24 cellular contexts compared by ENCODE assay signal in genomic region chr22:46408568-46409506, GRCh38.
DNase-seq lines count a peak whose midpoint lies in the region; ATAC-seq and TF ChIP-seq lines count a peak whose summit lies in the region.
"Had no signal": no experiment of that assay in that cellular context is flagged by ENCODE, and none has a peak within 500 bp of the region (broad histone marks: within the 10 kb centered on the region; RNA-seq: fewer than 3 reads in every experiment).

No MANE protein-coding gene starts in this region.

- no peaks in the 10 kb centered on the region for H3K4me1 ChIP-seq in GM23338 (ENCODE audit: insufficient read depth)
- no peaks in the 10 kb centered on the region for H3K4me1 ChIP-seq in neuronal stem cell (ENCODE audit: control insufficient read depth in 2 of 2, insufficient read depth in 1 of 2, low read depth in 1 of 2, low read length in 2 of 2)
- no peaks in the 10 kb centered on the region for H3K4me1 ChIP-seq in CD4-positive, alpha-beta memory T cell (ENCODE audit: insufficient read depth, low read length)

- POLR2A ChIA-PET in CD4-positive, alpha-beta memory T cell (lab: Charles Lee; ENCODE audit: partially characterized antibody) = no interaction called here

- peak overlapping the region; percentile 9 for H3K18ac ChIP-seq in neuronal stem cell (ENCODE audit: low read length)

- no peaks in the 10 kb centered on the region for H3K9me3 Mint-ChIP-seq in GM23338
- no peaks in the 10 kb centered on the region for H3K9me3 Mint-ChIP-seq in CD4-positive, alpha-beta memory T cell
- H3K9me3 Mint-ChIP-seq: CD14-positive monocyte had no signal

- peak overlapping the region; percentile 56 for H3K4ac ChIP-seq in neuronal stem cell (ENCODE audit: low read length)

- no peak overlapping the region for H2BK12ac ChIP-seq in neuronal stem cell (ENCODE audit: low read length)

- intact Hi-C loops in CD4-positive, alpha-beta memory T cell (cut with micrococcal nuclease) = no loop called here

- H3F3A ChIP-seq in GM23338 (replicated peaks; ENCODE audit: low read depth) = no peaks in the 10 kb centered on the region

- no peak overlapping the region for H2BK5ac ChIP-seq in neuronal stem cell (ENCODE audit: low read length)

- H3K27ac Mint-ChIP-seq in GM23338 = peak overlapping the region; percentile 91; the same call in 1 of the 2 replicates
- H3K27ac Mint-ChIP-seq in CD4-positive, alpha-beta memory T cell = no peak overlapping the region
- H3K27ac Mint-ChIP-seq: B cell, CD14-positive monocyte had no signal

- CTCF ChIA-PET in CD4-positive, alpha-beta memory T cell (lab: Charles Lee; ENCODE audit: partially characterized antibody) = no interaction called here

- TF ChIP-seq RAD21 in Ishikawa (IDR thresholded peaks at IDR 0.05; ENCODE audit: low read depth) = peak; percentile 9; the same call in 1 of the 2 replicates

- H3K27me3 Mint-ChIP-seq in GM23338 (ENCODE audit: insufficient read depth, low read depth, poor library complexity) = peaks cover 6% of the 10 kb centered on the region
- H3K27me3 Mint-ChIP-seq in CD4-positive, alpha-beta memory T cell = peaks cover 0 to 5% of the 10 kb centered on the region in 2 donors
- H3K27me3 Mint-ChIP-seq: B cell had no signal

- H3K9me3 ChIP-seq in neuronal stem cell (replicated peaks in 1 of 2; ENCODE audit: control insufficient read depth in 2 of 2, insufficient read depth in 1 of 2, low read depth in 1 of 2, low read length in 2 of 2) = no peaks in the 10 kb centered on the region
- no peaks in the 10 kb centered on the region for H3K9me3 ChIP-seq in CD4-positive, alpha-beta memory T cell (ENCODE audit: control insufficient read depth in 1 of 2, low read length in 2 of 2)
- H3K9me3 ChIP-seq: SK-N-SH had no signal

- no peak overlapping the region for H3K23ac ChIP-seq in neuronal stem cell (ENCODE audit: low read depth, low read length, poor library complexity)

- peak overlapping the region; percentile 61 for H2AK5ac ChIP-seq in neuronal stem cell (ENCODE audit: low read depth, low read length)

- H4K91ac ChIP-seq in neuronal stem cell (ENCODE audit: low read depth, low read length, poor library complexity) = no peak overlapping the region

- peak overlapping the region; percentile 77 for H3K14ac ChIP-seq in neuronal stem cell (ENCODE audit: low read length)

- no peak overlapping the region for H3K4me2 ChIP-seq in GM23338
- no peak overlapping the region for H3K4me2 ChIP-seq in neuronal stem cell (ENCODE audit: insufficient read depth, low read length, poor library complexity, severe bottlenecking)
- H3K4me2 ChIP-seq: PC-9, SK-N-SH had no signal

- DNase-seq in GM23338 (ENCODE audit: low spot score) = no peak
- DNase-seq in neuronal stem cell (ENCODE audit: low spot score) = no peak
- no peak for DNase-seq in CD4-positive, alpha-beta memory T cell
- DNase-seq in NCI-H146 treated with DMSO at 0.1 percent for 48 hours (lab: John Stamatoyannopoulos, UW; ENCODE audit: unreplicated experiment) = no peak
- DNase-seq: DMS53, GF-D8, GOT3, KG1, NCI-H1092, NCI-H1436, NCI-H1930, NCI-H226, NCI-H510A treated with DMSO at 0.1 percent for 48 hours, NCI-H748 treated with DMSO at 0.1 percent for 48 hours, PC-9, SIG-M5, SK-N-SH had no signal

- H4K8ac ChIP-seq in neuronal stem cell (ENCODE audit: low read depth, low read length) = no peak overlapping the region

- no peaks in the 10 kb centered on the region for H3K9me2 ChIP-seq in GM23338 (ENCODE audit: insufficient read depth)
- H3K9me2 ChIP-seq: SK-N-SH had no signal

- no peaks in the 10 kb centered on the region for H3K79me1 ChIP-seq in neuronal stem cell (ENCODE audit: low read depth, low read length)

- H3K4me3 ChIP-seq in GM23338 = no peak overlapping the region
- H3K4me3 ChIP-seq in neuronal stem cell (ENCODE audit: low read length in 2 of 2) = no peak overlapping the region
- H3K4me3 ChIP-seq in CD4-positive, alpha-beta memory T cell (ENCODE audit: low read length in 2 of 2) = no peak overlapping the region
- H3K4me3 ChIP-seq: PC-9 had no signal

- no peak for TF ChIP-seq CTCF in GM23338 (conservative IDR thresholded peaks at IDR 0.05; ENCODE audit: low read depth in 2 of 2)

- WGBS in neuronal stem cell (ENCODE audit: extremely low coverage in 2 of 2, insufficient read length in 2 of 2, insufficient replicate concordance in 1 of 2), 2 donors = no CpG with 5 or more reads among the region's 41 CpGs

- H3K36me3 ChIP-seq in GM23338 (ENCODE audit: insufficient read depth) = no peaks in the 10 kb centered on the region
- peaks cover 2 to 28% of the 10 kb centered on the region in 2 donors for H3K36me3 ChIP-seq in neuronal stem cell (replicated peaks in 1 of 2; ENCODE audit: control insufficient read depth in 2 of 2, insufficient read depth in 2 of 2, low read length in 2 of 2)
- H3K36me3 ChIP-seq in CD4-positive, alpha-beta memory T cell (ENCODE audit: insufficient read depth, low read length) = no peaks in the 10 kb centered on the region

- H3K36me3 Mint-ChIP-seq in GM23338 (ENCODE audit: low read depth) = peaks cover 4% of the 10 kb centered on the region; the same call in 1 of the 3 replicates
- no peaks in the 10 kb centered on the region for H3K36me3 Mint-ChIP-seq in CD4-positive, alpha-beta memory T cell
- H3K36me3 Mint-ChIP-seq: CD14-positive monocyte had no signal

- H3K27me3 ChIP-seq in GM23338 (ENCODE audit: insufficient read depth) (no peaks in the 10 kb centered on the region), neuronal stem cell (ENCODE audit: control insufficient read depth in 3 of 3, insufficient read depth in 3 of 3, low read depth in 1 of 3, low read length in 3 of 3) (no peaks in the 10 kb centered on the region)
- no peaks in the 10 kb centered on the region for H3K27me3 ChIP-seq in CD4-positive, alpha-beta memory T cell (ENCODE audit: insufficient read depth, low read length)

- H2AFZ ChIP-seq in GM23338 (no peak overlapping the region), neuronal stem cell (ENCODE audit: low read length) (no peak overlapping the region)
- H2AFZ ChIP-seq: PC-9 had no signal

- peaks cover 2% of the 10 kb centered on the region; the same call in 1 of the 2 replicates for H4K20me1 ChIP-seq in GM23338 (replicated peaks; ENCODE audit: insufficient read depth)

- H3K4me3 Mint-ChIP-seq in GM23338 = no peak overlapping the region
- no peak overlapping the region for H3K4me3 Mint-ChIP-seq in CD4-positive, alpha-beta memory T cell
- H3K4me3 Mint-ChIP-seq: B cell, CD14-positive monocyte had no signal

- H2BK120ac ChIP-seq in neuronal stem cell (ENCODE audit: low read depth, low read length) = no peak overlapping the region

- H3K79me2 ChIP-seq in GM23338 (replicated peaks; ENCODE audit: insufficient read depth) = no peaks in the 10 kb centered on the region

- TF ChIP-seq EP300 in Ishikawa (IDR thresholded peaks at IDR 0.05; ENCODE audit: borderline replicate concordance) = peak; percentile 66

- H3K27ac ChIP-seq in GM23338 (ENCODE audit: low read depth) (no peak overlapping the region), neuronal stem cell (replicated peaks; ENCODE audit: low read length) (no peak overlapping the region)
- H3K27ac ChIP-seq in CD4-positive, alpha-beta memory T cell (ENCODE audit: low read depth, low read length) = no peak overlapping the region
- H3K27ac ChIP-seq: HL-60, PC-9 had no signal

- ATAC-seq in GM23338 (peak; percentile 79), esophagus mucosa (peak; percentile 5), HG02885 (IDR thresholded peaks at IDR 0.05; ENCODE audit: poor library complexity, unreplicated experiment) (no peak)
- ATAC-seq: HepG2 had no signal

- H2BK15ac ChIP-seq in neuronal stem cell (ENCODE audit: low read length) = no peak overlapping the region

- peaks cover 5% of the 10 kb centered on the region for H3K4me1 Mint-ChIP-seq in GM23338
- peaks cover 0 to 3% (median 1%) of the 10 kb centered on the region in 4 donors for H3K4me1 Mint-ChIP-seq in CD4-positive, alpha-beta memory T cell
- H3K4me1 Mint-ChIP-seq: B cell, CD14-positive monocyte had no signal

- H3K9ac ChIP-seq in neuronal stem cell (ENCODE audit: low read depth, low read length, poor library complexity) = no peak overlapping the region
- H3K9ac ChIP-seq: SK-N-SH had no signal

TF ChIP-seq in GM23338, 12 proteins besides CTCF, POLR2A, EP300 and RAD21 (continues in another document):
- TF ChIP-seq POLR2AphosphoS5 (IDR thresholded peaks at IDR 0.05; ENCODE audit: low read depth) = no peak
- TF ChIP-seq STAT1 (IDR thresholded peaks at IDR 0.05; ENCODE audit: unreplicated experiment) = no peak
- no peak for TF ChIP-seq EZH2 (IDR thresholded peaks at IDR 0.05; ENCODE audit: low read depth, unreplicated experiment)

TF ChIP-seq in Ishikawa, 13 proteins besides CTCF, POLR2A, EP300 and RAD21 (continues in another document):
- TF ChIP-seq EGR1 (IDR thresholded peaks at IDR 0.05) = peak; percentile 67
- TF ChIP-seq CREB1 (IDR thresholded peaks at IDR 0.05; ENCODE audit: low read depth) = no peak
- TF ChIP-seq TCF12 (IDR thresholded peaks at IDR 0.05; ENCODE audit: low read depth) = peak; percentile 66
- TF ChIP-seq ZBTB7A (IDR thresholded peaks at IDR 0.05; ENCODE audit: low read depth) = no peak; the same call in 1 of the 2 replicates
- no peak for TF ChIP-seq TAF1 (IDR thresholded peaks at IDR 0.05; ENCODE audit: low read depth)
- TF ChIP-seq CEBPB (IDR thresholded peaks at IDR 0.05) = 0 out of 2 replicates have a peak, but pooled peaks have one; percentile 35
- no peak for TF ChIP-seq YY1 (IDR thresholded peaks at IDR 0.05; ENCODE audit: low read depth)
- TF ChIP-seq USF1 (IDR thresholded peaks at IDR 0.05) = peak; percentile 83
- peak; percentile 60 for TF ChIP-seq NFIC (IDR thresholded peaks at IDR 0.05)
- no peak; the same call in 1 of the 2 replicates for TF ChIP-seq TEAD4 (IDR thresholded peaks at IDR 0.05)
